In the genomic region with DNA sequence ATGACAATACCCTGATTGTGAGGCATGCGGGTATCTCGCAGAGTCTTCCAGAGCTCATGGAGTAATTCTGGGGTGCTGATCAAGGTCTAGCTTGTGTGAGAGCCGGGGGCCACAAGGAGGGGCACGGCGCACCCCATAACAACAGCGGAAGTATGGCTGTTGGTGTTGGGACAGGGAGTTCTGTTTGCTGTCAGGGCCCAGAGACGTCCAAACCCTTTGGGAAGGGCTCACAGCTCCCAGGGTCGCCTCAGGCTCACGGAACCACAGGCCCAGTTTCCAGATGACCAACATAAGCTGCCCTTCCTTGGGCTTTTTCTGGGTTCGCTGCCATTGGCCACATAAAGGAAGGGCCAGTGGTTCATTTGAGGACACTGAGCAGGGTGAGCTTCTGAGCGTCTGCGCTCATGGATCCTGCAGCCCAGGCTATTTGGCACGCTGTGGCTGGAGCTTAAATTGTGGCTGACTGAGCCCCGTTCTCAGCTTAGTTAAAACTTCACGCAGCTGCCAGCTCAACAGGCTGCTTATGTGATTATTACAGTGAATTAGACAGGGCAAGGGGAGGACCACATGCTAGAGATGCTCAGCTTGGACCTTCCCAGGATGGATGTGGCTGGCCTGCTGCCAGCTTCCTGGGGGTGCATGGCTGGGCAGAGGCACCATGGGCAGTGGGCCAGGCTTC, we compare ENCODE assay signal across 1 cellular context.
A peak's percentile ranks its signal among the peaks of the same experiment; 100 is the strongest.
TF ChIP-seq lines count a peak whose summit lies in the region.

No MANE protein-coding gene starts in this region.

TF ChIP-seq in K562, 482 proteins besides CTCF, POLR2A, EP300 and RAD21:
- TF ChIP-seq, protein P1, sequence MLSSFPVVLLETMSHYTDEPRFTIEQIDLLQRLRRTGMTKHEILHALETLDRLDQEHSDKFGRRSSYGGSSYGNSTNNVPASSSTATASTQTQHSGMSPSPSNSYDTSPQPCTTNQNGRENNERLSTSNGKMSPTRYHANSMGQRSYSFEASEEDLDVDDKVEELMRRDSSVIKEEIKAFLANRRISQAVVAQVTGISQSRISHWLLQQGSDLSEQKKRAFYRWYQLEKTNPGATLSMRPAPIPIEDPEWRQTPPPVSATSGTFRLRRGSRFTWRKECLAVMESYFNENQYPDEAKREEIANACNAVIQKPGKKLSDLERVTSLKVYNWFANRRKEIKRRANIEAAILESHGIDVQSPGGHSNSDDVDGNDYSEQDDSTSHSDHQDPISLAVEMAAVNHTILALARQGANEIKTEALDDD (IDR thresholded peaks at IDR 0.05): no peak
- peak; percentile 63 for TF ChIP-seq NFIC (IDR thresholded peaks at IDR 0.05)
